ENCODE assay signal across 29 cellular contexts in the genomic region with DNA sequence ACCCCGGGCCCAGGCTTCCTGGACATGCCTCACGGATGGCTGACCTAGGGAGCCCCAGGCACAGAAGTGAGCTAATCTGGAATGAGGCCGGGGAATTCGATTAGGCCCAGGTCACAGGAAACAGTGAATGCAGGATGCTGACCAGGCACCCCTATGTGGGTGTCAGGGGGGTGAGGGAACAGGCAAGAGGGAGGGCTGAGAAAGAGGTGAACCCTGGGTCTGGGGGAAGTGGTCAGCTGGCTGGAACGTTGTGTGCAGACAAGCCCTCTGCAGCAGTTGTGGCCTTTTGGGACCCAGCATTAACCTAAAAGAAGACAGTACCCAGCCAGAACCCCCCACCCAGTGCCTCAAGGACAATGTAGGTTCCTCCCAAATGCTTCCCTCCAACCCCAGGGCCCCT. TPM values are rescaled to one million over a fixed set of nuclear protein-coding genes. Genes with fewer than 3 reads are reported as not detected.
DNase-seq lines count a peak whose midpoint lies in the region; ATAC-seq and TF ChIP-seq lines count a peak whose summit lies in the region.
"Had no signal": no experiment of that assay in that cellular context is flagged by ENCODE, and none has a peak within 500 bp of the region (broad histone marks: within the 10 kb centered on the region; RNA-seq: fewer than 3 reads in every experiment).

No MANE protein-coding gene starts in this region.

- H2AFZ ChIP-seq in OCI-LY7 (ENCODE audit: low read length): no peak overlapping the region
- H2AFZ ChIP-seq: GM23248 had no signal

- 51 to 56% methylated on average over 5 of the region's 5 CpGs for whole genome bisulfite sequencing in thyroid gland, 2 donors

- H3K27me3 Mint-ChIP-seq in memory B cell: no peaks in the 10 kb centered on the region
- H3K27me3 Mint-ChIP-seq: activated naive CD8-positive, alpha-beta T cell; central memory CD8-positive, alpha-beta T cell; stimulated activated naive CD8-positive, alpha-beta T cell treated with anti-CD3 and anti-CD28 coated beads, Interleukin-15, amount 100 ng/mL, for 72 hours had no signal

- H3K4me1 ChIP-seq in OCI-LY7 (ENCODE audit: insufficient read depth, low read length, poor library complexity, severe bottlenecking): peaks cover 29% of the 10 kb centered on the region
- peaks cover 19 to 28% of the 10 kb centered on the region in 2 donors for H3K4me1 ChIP-seq in thyroid gland
- H3K4me1 ChIP-seq: ascending aorta, lower lobe of right lung had no signal

- H3K27ac Mint-ChIP-seq in memory B cell: peak overlapping the region; percentile 7
- H3K27ac Mint-ChIP-seq: activated naive CD8-positive, alpha-beta T cell; activated T-helper 1 cell treated with anti-CD3 and anti-CD28 coated beads, Interleukin-12 subunit alpha, Interleukin-12 subunit beta, Interleukin-2, Interleukin-4 antibody, amounts not matched to agents 30 ng/mL and 10 ng/mL and 1 ng/mL, durations not matched to agents 14 hours and 24 hours and 36 hours had no signal

- TF ChIP-seq CTCF in OCI-LY7 (conservative IDR thresholded peaks at IDR 0.05; ENCODE audit: low read length) (no peak), thyroid gland (IDR thresholded peaks at IDR 0.05) (no peak)

- H3K27me3 ChIP-seq in thyroid gland: no peaks in the 10 kb centered on the region
- H3K27me3 ChIP-seq: ascending aorta, heart right ventricle, transverse colon had no signal

- peaks cover 16% of the 10 kb centered on the region for H3K4me1 Mint-ChIP-seq in memory B cell
- H3K4me1 Mint-ChIP-seq: immature natural killer cell had no signal

- no peak overlapping the region for H3K4me3 ChIP-seq in OCI-LY7 (ENCODE audit: low read depth, low read length, poor library complexity, severe bottlenecking)
- H3K4me3 ChIP-seq in thyroid gland (replicated peaks in 1 of 3): no peak overlapping the region
- H3K4me3 ChIP-seq: ascending aorta, GM23248, heart right ventricle, lower lobe of right lung, transverse colon had no signal

- H3K4me2 ChIP-seq in OCI-LY7 (ENCODE audit: low read length): peak overlapping the region; percentile 42

- H3K27ac ChIP-seq in OCI-LY7 (ENCODE audit: low read depth, low read length, poor library complexity, severe bottlenecking): peak overlapping the region; percentile 33
- peak overlapping the region in 2 of 3 donors; percentile 51 to 63 for H3K27ac ChIP-seq in thyroid gland
- H3K27ac ChIP-seq: ascending aorta, epithelial cell of prostate, GM23248, lower lobe of right lung, transverse colon had no signal

- H3K36me3 ChIP-seq in OCI-LY7 (ENCODE audit: insufficient read depth, low read length) (peaks cover 53% of the 10 kb centered on the region), thyroid gland (no peaks in the 10 kb centered on the region)
- H3K36me3 ChIP-seq: ascending aorta, transverse colon had no signal

- POLR2A ChIA-PET in OCI-LY7 (lab: Charles Lee): no interaction called here

- no peak overlapping the region for H3K4me3 Mint-ChIP-seq in memory B cell
- H3K4me3 Mint-ChIP-seq: activated naive CD8-positive, alpha-beta T cell; activated T-helper 1 cell treated with anti-CD3 and anti-CD28 coated beads, Interleukin-12 subunit alpha, Interleukin-12 subunit beta, Interleukin-2, Interleukin-4 antibody, amounts not matched to agents 30 ng/mL and 10 ng/mL and 1 ng/mL, durations not matched to agents 14 hours and 24 hours and 36 hours; immature natural killer cell; stimulated activated naive CD8-positive, alpha-beta T cell treated with anti-CD3 and anti-CD28 coated beads, Interleukin-15, amount 100 ng/mL, for 72 hours had no signal

- ATAC-seq in memory B cell (ENCODE audit: low read depth): no peak
- ATAC-seq in GM19455 (IDR thresholded peaks at IDR 0.05; ENCODE audit: unreplicated experiment): no peak
- ATAC-seq: stimulated activated naive CD8-positive, alpha-beta T cell treated with anti-CD3 and anti-CD28 coated beads, Interleukin-15, amount 100 ng/mL, for 72 hours had no signal

- DNase-seq in activated CD8-positive, alpha-beta memory T cell treated with anti-CD3 and anti-CD28 coated beads for 24 hours: peak; percentile 48
- DNase-seq in activated CD8-positive, alpha-beta memory T cell treated with anti-CD3 and anti-CD28 coated beads, Interleukin-2, amount 50 U/mL, for 48 hours: no peak
- DNase-seq in OCI-LY7 (ENCODE audit: low spot score) (no peak), memory B cell (ENCODE audit: low spot score in 2 of 2) (no peak), thyroid gland (no peak), NOMO-1 (lab: John Stamatoyannopoulos, UW; ENCODE audit: unreplicated experiment in 2 of 2) (no peak), COR-L47 (lab: John Stamatoyannopoulos, UW) (no peak)
- DNase-seq: activated CD4-positive, CD25-positive, alpha-beta regulatory T cell treated with anti-CD3 and anti-CD28 coated beads, Interleukin-2, amount 50 U/mL, for 72 hours; Caco-2; DND-41; GM23248; heart right ventricle; immature natural killer cell; lower lobe of right lung; MM.1S; NCI-H146; NCI-H2171; NCI-H524 treated with DMSO at 0.1 percent for 48 hours; nucleus accumbens; retina; stimulated activated CD4-positive, alpha-beta T cell treated with anti-CD3 and anti-CD28 coated beads, Interleukin-4, amount 100 ng/mL, for 4 hours; stimulated activated naive CD8-positive, alpha-beta T cell treated with anti-CD3 and anti-CD28 coated beads, Interleukin-15, amount 100 ng/mL, for 72 hours; transverse colon had no signal

- CTCF ChIA-PET in OCI-LY7 (lab: Charles Lee; ENCODE audit: unreplicated experiment): no interaction called here

- no peaks in the 10 kb centered on the region for H3K79me2 ChIP-seq in OCI-LY7 (ENCODE audit: insufficient read depth, low read depth, low read length)

- H3K9me3 Mint-ChIP-seq in memory B cell: no peaks in the 10 kb centered on the region
- H3K9me3 Mint-ChIP-seq: activated T-helper 1 cell treated with anti-CD3 and anti-CD28 coated beads, Interleukin-12 subunit alpha, Interleukin-12 subunit beta, Interleukin-2, Interleukin-4 antibody, amounts not matched to agents 30 ng/mL and 10 ng/mL and 1 ng/mL, durations not matched to agents 14 hours and 24 hours and 36 hours; central memory CD8-positive, alpha-beta T cell; immature natural killer cell; stimulated activated naive CD8-positive, alpha-beta T cell treated with anti-CD3 and anti-CD28 coated beads, Interleukin-15, amount 100 ng/mL, for 72 hours had no signal

- H4K20me1 ChIP-seq in OCI-LY7 (ENCODE audit: insufficient read depth, low read length): no peaks in the 10 kb centered on the region

- H3K9me2 ChIP-seq in OCI-LY7 (ENCODE audit: insufficient read depth, low read length): no peaks in the 10 kb centered on the region

- intact Hi-C loops in OCI-LY7 (cut with micrococcal nuclease; ENCODE audit: unreplicated experiment): no loop called here
- intact Hi-C loops in thyroid gland (cut with DNase I): no loop called here

- TF ChIP-seq POLR2A in thyroid gland (IDR thresholded peaks at IDR 0.05): no peak

- H3K36me3 Mint-ChIP-seq in memory B cell: no peaks in the 10 kb centered on the region

- BruUV-seq in OCI-LY7 (replicated peaks; lab: Mats Ljungman, UMichigan): no TSS peak

- H3K9me3 ChIP-seq in OCI-LY7 (ENCODE audit: low read length): no peaks in the 10 kb centered on the region
- H3K9me3 ChIP-seq in thyroid gland: no peaks in the 10 kb centered on the region
- H3K9me3 ChIP-seq: ascending aorta, Caco-2, heart right ventricle, lower lobe of right lung, transverse colon had no signal

RNA-seq across cellular contexts. Expression of gene SERHL2, which starts 8.1 kb away (rescaled TPM):
- total RNA-seq in OCI-LY7 (2014; rRNA removed; shearing (Covaris generic)): 93.9 and 98.0 TPM in 2 replicates
- total RNA-seq in OCI-LY7 (2022) (36.4 and 39.5 TPM in 2 replicates), thyroid gland (1 to 10 TPM in 2 of 4 donors, under 1 TPM in 1, not detected in 1; 0.83 to 5.1 (median 3.1) TPM)

RNA-seq across cellular contexts. Expression of gene RRP7A, which starts 42.3 kb away (rescaled TPM):
- total RNA-seq in OCI-LY7 (2014; rRNA removed; shearing (Covaris generic)): 125 and 137 TPM in 2 replicates
- total RNA-seq in OCI-LY7 (2022) (149 and 172 TPM in 2 replicates), thyroid gland (10 to 100 TPM; 20.2 to 27.8 (median 26.8) TPM)

RNA-seq across cellular contexts. Expression of gene POLDIP3, which starts 52.8 kb away (rescaled TPM):
- 52.7 and 70.7 TPM in 2 replicates for total RNA-seq in OCI-LY7 (2014; rRNA removed; shearing (Covaris generic))
- total RNA-seq in OCI-LY7 (2022) (73.5 and 74.1 TPM in 2 replicates), thyroid gland (10 to 100 TPM; 46.1 to 55.4 (median 49.8) TPM)

Comparison
In these comparisons a context has a peak if more than half of its experiments do, and no peak if none do; other contexts are left out.
1. RNA of gene SERHL2, which starts 8.1 kb away (total RNA-seq): 36.4 to 98.0 TPM in OCI-LY7; 0.83 to 5.1 TPM in thyroid gland; every median in the first group is over 4 times any median in the second.
2. RNA of gene RRP7A, which starts 42.3 kb away (total RNA-seq): 125 to 172 TPM in OCI-LY7; 20.2 to 27.8 TPM in thyroid gland; every median in the first group is over 4 times any median in the second.